Comparison of ENCODE assay signal across 8 cellular contexts in genomic region chr10:119177708-119178370, GRCh38. TPM values are rescaled to one million over a fixed set of nuclear protein-coding genes. Genes with fewer than 3 reads are reported as not detected.
A peak's percentile ranks its signal among the peaks of the same experiment; 100 is the strongest.
DNase-seq lines count a peak whose midpoint lies in the region; ATAC-seq and TF ChIP-seq lines count a peak whose summit lies in the region.

No MANE protein-coding gene starts in this region.

- H3K9me3 Mint-ChIP-seq in CD8-positive, alpha-beta T cell = no peaks in the 10 kb centered on the region
- no peaks in the 10 kb centered on the region for H3K9me3 Mint-ChIP-seq in neural crest cell

- intact Hi-C loops in CD8-positive, alpha-beta T cell (cut with DNase I, micrococcal nuclease) = loop anchor here (1.0 to 10.0 kb wide), 13 partner anchors 13 to 695 kb away; partner anchors contain the start of genes GRK5 (in 2 of the 2), INPP5F (in 2 of the 2), SFXN4 (in 2 of the 2) and TIAL1 (in 2 of the 2)

- no peaks in the 10 kb centered on the region for H3K27me3 Mint-ChIP-seq in CD8-positive, alpha-beta T cell (ENCODE audit: low read depth)
- no peaks in the 10 kb centered on the region for H3K27me3 Mint-ChIP-seq in neural crest cell (ENCODE audit: low read depth)

- no peaks in the 10 kb centered on the region for H3K27me3 ChIP-seq in CD8-positive, alpha-beta T cell (ENCODE audit: insufficient read depth, low read length)
- no peaks in the 10 kb centered on the region for H3K27me3 ChIP-seq in effector memory CD4-positive, alpha-beta T cell (replicated peaks; ENCODE audit: control insufficient read depth, insufficient read depth, low read length, poor library complexity, severe bottlenecking)

- peak overlapping the region; percentile 85 for H3K4me3 ChIP-seq in CD8-positive, alpha-beta T cell (ENCODE audit: low read depth, low read length)
- peak overlapping the region; percentile 97 for H3K4me3 ChIP-seq in effector memory CD4-positive, alpha-beta T cell (ENCODE audit: insufficient read depth, low read depth, low read length, poor library complexity, severe bottlenecking)

- H3K27ac ChIP-seq in CD8-positive, alpha-beta T cell (ENCODE audit: low read depth, low read length) = peak overlapping the region; percentile 75
- H3K27ac ChIP-seq in effector memory CD4-positive, alpha-beta T cell (ENCODE audit: insufficient read depth, low read length, poor library complexity, severe bottlenecking) = peak overlapping the region; percentile 87

- CTCF ChIA-PET in CD8-positive, alpha-beta T cell (lab: Charles Lee) = no interaction called here
- CTCF ChIA-PET in HEK293T (lab: Yijun Ruan, JAX) = no interaction called here

- peak; percentile 3 for ATAC-seq in CD8-positive, alpha-beta T cell
- ATAC-seq in SK-N-SH treated with all-trans-retinoic acid at 6 μM for 48 hours = peak; percentile 43

- H3K9me3 ChIP-seq in CD8-positive, alpha-beta T cell (ENCODE audit: low read length) = no peaks in the 10 kb centered on the region
- H3K9me3 ChIP-seq in effector memory CD4-positive, alpha-beta T cell (ENCODE audit: control insufficient read depth, low read length) = no peaks in the 10 kb centered on the region

- peaks cover 31% of the 10 kb centered on the region for H3K36me3 Mint-ChIP-seq in CD8-positive, alpha-beta T cell
- H3K36me3 Mint-ChIP-seq in neural crest cell (ENCODE audit: low read depth) = peaks cover 9% of the 10 kb centered on the region

- peak overlapping the region; percentile 89 for H3K4me3 Mint-ChIP-seq in CD8-positive, alpha-beta T cell
- H3K4me3 Mint-ChIP-seq in neural crest cell = peak overlapping the region; percentile 99

- peaks cover 20% of the 10 kb centered on the region for H3K4me1 ChIP-seq in CD8-positive, alpha-beta T cell (ENCODE audit: insufficient read depth, low read length)
- peaks cover 10% of the 10 kb centered on the region for H3K4me1 ChIP-seq in effector memory CD4-positive, alpha-beta T cell (ENCODE audit: control insufficient read depth, insufficient read depth, low read length, poor library complexity, severe bottlenecking)

- TF ChIP-seq CTCF in CD8-positive, alpha-beta T cell (IDR thresholded peaks at IDR 0.05) = no peak
- TF ChIP-seq CTCF in neural crest cell (conservative IDR thresholded peaks at IDR 0.05) = no peak

- peaks cover 35% of the 10 kb centered on the region for H3K4me1 Mint-ChIP-seq in CD8-positive, alpha-beta T cell (ENCODE audit: low read depth)
- peaks cover 35% of the 10 kb centered on the region for H3K4me1 Mint-ChIP-seq in neural crest cell

- peak in 2 of 7 experiments; percentile 10 to 14 for DNase-seq in CD8-positive, alpha-beta T cell
- DNase-seq in HEK293T (ENCODE audit: extremely low spot score) = no peak
- DNase-seq in effector memory CD4-positive, alpha-beta T cell = no peak
- no peak for DNase-seq in neural crest cell (ENCODE audit: low read depth, low spot score)
- no peak for DNase-seq in GF-D8 (lab: John Stamatoyannopoulos, UW)
- no peak for DNase-seq in A172 (ENCODE audit: low spot score)
- DNase-seq in DMS153 treated with DMSO at 0.1 percent for 48 hours (lab: John Stamatoyannopoulos, UW; ENCODE audit: unreplicated experiment) = no peak

- POLR2A ChIA-PET in CD8-positive, alpha-beta T cell (lab: Charles Lee) = interaction anchor here (0.6 to 0.7 kb wide), 2 partner anchors 13 to 110 kb away, joined by 4 read pairs; no protein-coding TSS in a partner anchor
- POLR2A ChIA-PET in HEK293T (lab: Yijun Ruan, JAX) = no interaction called here

- peak overlapping the region; percentile 95 for H3K27ac Mint-ChIP-seq in CD8-positive, alpha-beta T cell
- H3K27ac Mint-ChIP-seq in neural crest cell (ENCODE audit: unreplicated experiment) = peak overlapping the region; percentile 100

- H3K36me3 ChIP-seq in CD8-positive, alpha-beta T cell (ENCODE audit: insufficient read depth, low read length) = no peaks in the 10 kb centered on the region
- H3K36me3 ChIP-seq in effector memory CD4-positive, alpha-beta T cell (ENCODE audit: control insufficient read depth, insufficient read depth, low read length) = peaks cover 8% of the 10 kb centered on the region

TF ChIP-seq in HEK293T, 16 proteins besides CTCF, POLR2A, EP300 and RAD21:
- no peak for TF ChIP-seq CTBP1 (IDR thresholded peaks at IDR 0.05; ENCODE audit: borderline replicate concordance)
- peak; percentile 73 for TF ChIP-seq L3MBTL2 (conservative IDR thresholded peaks at IDR 0.05)
- peak; percentile 50; the same call in 1 of the 2 replicates for TF ChIP-seq ZNF384 (IDR thresholded peaks at IDR 0.05)
- TF ChIP-seq LEF1 (IDR thresholded peaks at IDR 0.05; ENCODE audit: borderline replicate concordance) = no peak
- no peak for TF ChIP-seq SUZ12 (IDR thresholded peaks at IDR 0.05)

TF ChIP-seq in SK-N-SH treated with all-trans-retinoic acid at 6 μM for 48 hours, 23 proteins besides CTCF, POLR2A, EP300 and RAD21 (continues in another document):
- TF ChIP-seq ARNTL (CRISPR knock-in tag; IDR thresholded peaks at IDR 0.05; ENCODE audit: borderline replicate concordance, low read depth) (no peak), ESRRG (CRISPR knock-in tag; IDR thresholded peaks at IDR 0.05) (no peak), OSR1 (CRISPR knock-in tag; IDR thresholded peaks at IDR 0.05) (no peak), ZNF8 (CRISPR knock-in tag; IDR thresholded peaks at IDR 0.05) (no peak), CSDC2 (CRISPR knock-in tag; IDR thresholded peaks at IDR 0.05) (no peak), ZNF70 (CRISPR knock-in tag; IDR thresholded peaks at IDR 0.05) (no peak), ZFP30 (CRISPR knock-in tag; IDR thresholded peaks at IDR 0.05) (no peak), PPARA (CRISPR knock-in tag; IDR thresholded peaks at IDR 0.05; ENCODE audit: borderline replicate concordance) (no peak), TOX (CRISPR knock-in tag; IDR thresholded peaks at IDR 0.05; ENCODE audit: borderline replicate concordance) (no peak), SNAI2 (CRISPR knock-in tag; IDR thresholded peaks at IDR 0.05) (no peak), GLIS3 (CRISPR knock-in tag; IDR thresholded peaks at IDR 0.05) (no peak), PATZ1 (CRISPR knock-in tag; IDR thresholded peaks at IDR 0.05; ENCODE audit: borderline replicate concordance) (no peak), ZNF565 (CRISPR knock-in tag; conservative IDR thresholded peaks at IDR 0.05; ENCODE audit: low read depth) (no peak), ZFP3 (CRISPR knock-in tag; IDR thresholded peaks at IDR 0.05) (no peak), RARB (CRISPR knock-in tag; IDR thresholded peaks at IDR 0.05) (no peak)
- TF ChIP-seq, protein P1, sequence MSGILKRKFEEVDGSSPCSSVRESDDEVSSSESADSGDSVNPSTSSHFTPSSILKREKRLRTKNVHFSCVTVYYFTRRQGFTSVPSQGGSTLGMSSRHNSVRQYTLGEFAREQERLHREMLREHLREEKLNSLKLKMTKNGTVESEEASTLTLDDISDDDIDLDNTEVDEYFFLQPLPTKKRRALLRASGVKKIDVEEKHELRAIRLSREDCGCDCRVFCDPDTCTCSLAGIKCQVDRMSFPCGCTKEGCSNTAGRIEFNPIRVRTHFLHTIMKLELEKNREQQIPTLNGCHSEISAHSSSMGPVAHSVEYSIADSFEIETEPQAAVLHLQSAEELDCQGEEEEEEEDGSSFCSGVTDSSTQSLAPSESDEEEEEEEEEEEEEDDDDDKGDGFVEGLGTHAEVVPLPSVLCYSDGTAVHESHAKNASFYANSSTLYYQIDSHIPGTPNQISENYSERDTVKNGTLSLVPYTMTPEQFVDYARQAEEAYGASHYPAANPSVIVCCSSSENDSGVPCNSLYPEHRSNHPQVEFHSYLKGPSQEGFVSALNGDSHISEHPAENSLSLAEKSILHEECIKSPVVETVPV (CRISPR knock-in tag; IDR thresholded peaks at IDR 0.05) = no peak
- TF ChIP-seq, protein P2, sequence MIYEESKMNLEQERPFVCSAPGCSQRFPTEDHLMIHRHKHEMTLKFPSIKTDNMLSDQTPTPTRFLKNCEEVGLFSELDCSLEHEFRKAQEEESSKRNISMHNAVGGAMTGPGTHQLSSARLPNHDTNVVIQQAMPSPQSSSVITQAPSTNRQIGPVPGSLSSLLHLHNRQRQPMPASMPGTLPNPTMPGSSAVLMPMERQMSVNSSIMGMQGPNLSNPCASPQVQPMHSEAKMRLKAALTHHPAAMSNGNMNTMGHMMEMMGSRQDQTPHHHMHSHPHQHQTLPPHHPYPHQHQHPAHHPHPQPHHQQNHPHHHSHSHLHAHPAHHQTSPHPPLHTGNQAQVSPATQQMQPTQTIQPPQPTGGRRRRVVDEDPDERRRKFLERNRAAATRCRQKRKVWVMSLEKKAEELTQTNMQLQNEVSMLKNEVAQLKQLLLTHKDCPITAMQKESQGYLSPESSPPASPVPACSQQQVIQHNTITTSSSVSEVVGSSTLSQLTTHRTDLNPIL (CRISPR knock-in tag; IDR thresholded peaks at IDR 0.05; ENCODE audit: low read depth) = no peak

RNA-seq across cellular contexts. Expression of gene PRDX3, which starts 0.8 kb away (rescaled TPM):
- total RNA-seq in CD8-positive, alpha-beta T cell = 10 to 100 TPM in 1 of 2 experiments, 1 to 10 TPM in 1; 7.6 to 11.7 TPM
- total RNA-seq in neural crest cell = 144 and 147 TPM in 2 replicates
- 407 and 411 TPM in 2 replicates for total RNA-seq in A172 (2014; rRNA removed; shearing (Covaris generic))

RNA-seq across cellular contexts. Expression of gene SFXN4, which starts 12.3 kb away (rescaled TPM):
- total RNA-seq in CD8-positive, alpha-beta T cell = 10 to 100 TPM; 10.5 to 10.8 TPM
- 17.2 and 19.9 TPM in 2 replicates for total RNA-seq in neural crest cell
- total RNA-seq in A172 (2014; rRNA removed; shearing (Covaris generic)) = 35.0 and 40.7 TPM in 2 replicates

RNA-seq across cellular contexts. Expression of gene GRK5, which starts 29.5 kb away (rescaled TPM):
- total RNA-seq in CD8-positive, alpha-beta T cell = 10 to 100 TPM; 15.6 to 16.2 TPM
- 13.5 and 13.9 TPM in 2 replicates for total RNA-seq in neural crest cell
- 12.2 and 13.0 TPM in 2 replicates for total RNA-seq in A172 (2014; rRNA removed; shearing (Covaris generic))

Comparison
In these comparisons a context has a peak if more than half of its experiments do, and no peak if none do; other contexts are left out.
1. RNA of gene PRDX3, which starts 0.8 kb away (total RNA-seq): 407 to 411 TPM in A172 and 144 to 147 TPM in neural crest cell; 7.6 to 11.7 TPM in CD8-positive, alpha-beta T cell; every median in the first group is over 10 times any median in the second.